Comparison of ENCODE assay signal across 1 cellular context in the genomic region with DNA sequence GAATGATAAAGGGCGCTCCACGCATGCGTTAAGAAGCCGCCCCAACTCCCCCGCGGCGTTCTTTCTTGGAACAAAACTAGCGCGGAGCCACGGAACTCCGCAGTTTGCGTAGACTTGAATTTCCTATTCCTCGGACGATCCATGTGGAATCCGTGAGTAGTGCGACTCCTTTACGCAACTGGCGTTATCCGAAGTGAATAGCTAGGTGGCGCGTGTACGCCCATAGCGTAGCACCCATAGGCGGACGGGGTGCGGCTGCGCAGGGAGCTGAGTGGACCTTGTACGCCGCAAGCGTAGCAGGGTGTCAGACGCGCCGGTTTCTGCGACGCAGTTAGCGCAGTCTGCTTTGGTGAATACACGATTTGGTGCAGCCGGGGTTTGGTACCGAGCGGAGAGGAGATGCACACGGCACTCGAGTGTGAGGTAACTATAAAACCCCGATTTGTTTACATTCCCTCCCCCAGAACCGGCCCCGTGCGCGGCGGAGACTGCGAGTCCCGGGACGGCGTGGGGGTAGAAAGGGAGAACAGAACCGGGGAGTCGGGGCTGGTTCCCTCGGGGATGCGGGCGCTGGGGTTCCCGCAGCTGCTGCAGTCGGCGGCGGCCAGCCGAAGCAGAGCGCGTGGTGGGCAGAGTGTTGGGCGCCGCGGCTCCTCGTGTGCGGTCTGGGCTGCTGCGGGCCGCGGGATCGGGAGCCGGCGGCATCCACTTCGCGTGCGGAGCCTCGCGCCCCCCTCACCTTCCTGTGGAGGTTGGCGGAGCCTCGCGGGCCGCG.
A peak's percentile ranks its signal among the peaks of the same experiment; 100 is the strongest.
TF ChIP-seq lines count a peak whose summit lies in the region.

Gene SLC39A10 (plus strand): TSS at position 368 of the 775 bp plus-strand sequence. CDS start 22,817 bp downstream, outside the sequence.

TF ChIP-seq in K562, 482 proteins besides CTCF, POLR2A, EP300 and RAD21 (continued from another document and continues in another):
- TF ChIP-seq MTA3 (IDR thresholded peaks at IDR 0.05; ENCODE audit: borderline replicate concordance) = peak; percentile 27; the same call in 1 of the 2 replicates
- TF ChIP-seq BRD4 (IDR thresholded peaks at IDR 0.05) = peak; percentile 59
- TF ChIP-seq, protein P1, sequence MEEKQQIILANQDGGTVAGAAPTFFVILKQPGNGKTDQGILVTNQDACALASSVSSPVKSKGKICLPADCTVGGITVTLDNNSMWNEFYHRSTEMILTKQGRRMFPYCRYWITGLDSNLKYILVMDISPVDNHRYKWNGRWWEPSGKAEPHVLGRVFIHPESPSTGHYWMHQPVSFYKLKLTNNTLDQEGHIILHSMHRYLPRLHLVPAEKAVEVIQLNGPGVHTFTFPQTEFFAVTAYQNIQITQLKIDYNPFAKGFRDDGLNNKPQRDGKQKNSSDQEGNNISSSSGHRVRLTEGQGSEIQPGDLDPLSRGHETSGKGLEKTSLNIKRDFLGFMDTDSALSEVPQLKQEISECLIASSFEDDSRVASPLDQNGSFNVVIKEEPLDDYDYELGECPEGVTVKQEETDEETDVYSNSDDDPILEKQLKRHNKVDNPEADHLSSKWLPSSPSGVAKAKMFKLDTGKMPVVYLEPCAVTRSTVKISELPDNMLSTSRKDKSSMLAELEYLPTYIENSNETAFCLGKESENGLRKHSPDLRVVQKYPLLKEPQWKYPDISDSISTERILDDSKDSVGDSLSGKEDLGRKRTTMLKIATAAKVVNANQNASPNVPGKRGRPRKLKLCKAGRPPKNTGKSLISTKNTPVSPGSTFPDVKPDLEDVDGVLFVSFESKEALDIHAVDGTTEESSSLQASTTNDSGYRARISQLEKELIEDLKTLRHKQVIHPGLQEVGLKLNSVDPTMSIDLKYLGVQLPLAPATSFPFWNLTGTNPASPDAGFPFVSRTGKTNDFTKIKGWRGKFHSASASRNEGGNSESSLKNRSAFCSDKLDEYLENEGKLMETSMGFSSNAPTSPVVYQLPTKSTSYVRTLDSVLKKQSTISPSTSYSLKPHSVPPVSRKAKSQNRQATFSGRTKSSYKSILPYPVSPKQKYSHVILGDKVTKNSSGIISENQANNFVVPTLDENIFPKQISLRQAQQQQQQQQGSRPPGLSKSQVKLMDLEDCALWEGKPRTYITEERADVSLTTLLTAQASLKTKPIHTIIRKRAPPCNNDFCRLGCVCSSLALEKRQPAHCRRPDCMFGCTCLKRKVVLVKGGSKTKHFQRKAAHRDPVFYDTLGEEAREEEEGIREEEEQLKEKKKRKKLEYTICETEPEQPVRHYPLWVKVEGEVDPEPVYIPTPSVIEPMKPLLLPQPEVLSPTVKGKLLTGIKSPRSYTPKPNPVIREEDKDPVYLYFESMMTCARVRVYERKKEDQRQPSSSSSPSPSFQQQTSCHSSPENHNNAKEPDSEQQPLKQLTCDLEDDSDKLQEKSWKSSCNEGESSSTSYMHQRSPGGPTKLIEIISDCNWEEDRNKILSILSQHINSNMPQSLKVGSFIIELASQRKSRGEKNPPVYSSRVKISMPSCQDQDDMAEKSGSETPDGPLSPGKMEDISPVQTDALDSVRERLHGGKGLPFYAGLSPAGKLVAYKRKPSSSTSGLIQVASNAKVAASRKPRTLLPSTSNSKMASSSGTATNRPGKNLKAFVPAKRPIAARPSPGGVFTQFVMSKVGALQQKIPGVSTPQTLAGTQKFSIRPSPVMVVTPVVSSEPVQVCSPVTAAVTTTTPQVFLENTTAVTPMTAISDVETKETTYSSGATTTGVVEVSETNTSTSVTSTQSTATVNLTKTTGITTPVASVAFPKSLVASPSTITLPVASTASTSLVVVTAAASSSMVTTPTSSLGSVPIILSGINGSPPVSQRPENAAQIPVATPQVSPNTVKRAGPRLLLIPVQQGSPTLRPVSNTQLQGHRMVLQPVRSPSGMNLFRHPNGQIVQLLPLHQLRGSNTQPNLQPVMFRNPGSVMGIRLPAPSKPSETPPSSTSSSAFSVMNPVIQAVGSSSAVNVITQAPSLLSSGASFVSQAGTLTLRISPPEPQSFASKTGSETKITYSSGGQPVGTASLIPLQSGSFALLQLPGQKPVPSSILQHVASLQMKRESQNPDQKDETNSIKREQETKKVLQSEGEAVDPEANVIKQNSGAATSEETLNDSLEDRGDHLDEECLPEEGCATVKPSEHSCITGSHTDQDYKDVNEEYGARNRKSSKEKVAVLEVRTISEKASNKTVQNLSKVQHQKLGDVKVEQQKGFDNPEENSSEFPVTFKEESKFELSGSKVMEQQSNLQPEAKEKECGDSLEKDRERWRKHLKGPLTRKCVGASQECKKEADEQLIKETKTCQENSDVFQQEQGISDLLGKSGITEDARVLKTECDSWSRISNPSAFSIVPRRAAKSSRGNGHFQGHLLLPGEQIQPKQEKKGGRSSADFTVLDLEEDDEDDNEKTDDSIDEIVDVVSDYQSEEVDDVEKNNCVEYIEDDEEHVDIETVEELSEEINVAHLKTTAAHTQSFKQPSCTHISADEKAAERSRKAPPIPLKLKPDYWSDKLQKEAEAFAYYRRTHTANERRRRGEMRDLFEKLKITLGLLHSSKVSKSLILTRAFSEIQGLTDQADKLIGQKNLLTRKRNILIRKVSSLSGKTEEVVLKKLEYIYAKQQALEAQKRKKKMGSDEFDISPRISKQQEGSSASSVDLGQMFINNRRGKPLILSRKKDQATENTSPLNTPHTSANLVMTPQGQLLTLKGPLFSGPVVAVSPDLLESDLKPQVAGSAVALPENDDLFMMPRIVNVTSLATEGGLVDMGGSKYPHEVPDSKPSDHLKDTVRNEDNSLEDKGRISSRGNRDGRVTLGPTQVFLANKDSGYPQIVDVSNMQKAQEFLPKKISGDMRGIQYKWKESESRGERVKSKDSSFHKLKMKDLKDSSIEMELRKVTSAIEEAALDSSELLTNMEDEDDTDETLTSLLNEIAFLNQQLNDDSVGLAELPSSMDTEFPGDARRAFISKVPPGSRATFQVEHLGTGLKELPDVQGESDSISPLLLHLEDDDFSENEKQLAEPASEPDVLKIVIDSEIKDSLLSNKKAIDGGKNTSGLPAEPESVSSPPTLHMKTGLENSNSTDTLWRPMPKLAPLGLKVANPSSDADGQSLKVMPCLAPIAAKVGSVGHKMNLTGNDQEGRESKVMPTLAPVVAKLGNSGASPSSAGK (IDR thresholded peaks at IDR 0.05) = peak; percentile 19; the same call in 1 of the 2 replicates
- TF ChIP-seq, protein P2, sequence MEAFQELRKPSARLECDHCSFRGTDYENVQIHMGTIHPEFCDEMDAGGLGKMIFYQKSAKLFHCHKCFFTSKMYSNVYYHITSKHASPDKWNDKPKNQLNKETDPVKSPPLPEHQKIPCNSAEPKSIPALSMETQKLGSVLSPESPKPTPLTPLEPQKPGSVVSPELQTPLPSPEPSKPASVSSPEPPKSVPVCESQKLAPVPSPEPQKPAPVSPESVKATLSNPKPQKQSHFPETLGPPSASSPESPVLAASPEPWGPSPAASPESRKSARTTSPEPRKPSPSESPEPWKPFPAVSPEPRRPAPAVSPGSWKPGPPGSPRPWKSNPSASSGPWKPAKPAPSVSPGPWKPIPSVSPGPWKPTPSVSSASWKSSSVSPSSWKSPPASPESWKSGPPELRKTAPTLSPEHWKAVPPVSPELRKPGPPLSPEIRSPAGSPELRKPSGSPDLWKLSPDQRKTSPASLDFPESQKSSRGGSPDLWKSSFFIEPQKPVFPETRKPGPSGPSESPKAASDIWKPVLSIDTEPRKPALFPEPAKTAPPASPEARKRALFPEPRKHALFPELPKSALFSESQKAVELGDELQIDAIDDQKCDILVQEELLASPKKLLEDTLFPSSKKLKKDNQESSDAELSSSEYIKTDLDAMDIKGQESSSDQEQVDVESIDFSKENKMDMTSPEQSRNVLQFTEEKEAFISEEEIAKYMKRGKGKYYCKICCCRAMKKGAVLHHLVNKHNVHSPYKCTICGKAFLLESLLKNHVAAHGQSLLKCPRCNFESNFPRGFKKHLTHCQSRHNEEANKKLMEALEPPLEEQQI (IDR thresholded peaks at IDR 0.05) = peak; percentile 86; the same call in 1 of the 2 replicates
- peak; percentile 75 for TF ChIP-seq EP400 (IDR thresholded peaks at IDR 0.05)
- TF ChIP-seq ERF (CRISPR knock-in tag; IDR thresholded peaks at IDR 0.05) = peak; percentile 90
- TF ChIP-seq PCBP1 (IDR thresholded peaks at IDR 0.05; ENCODE audit: low read depth, low read length, poor library complexity, severe bottlenecking) = peak; percentile 87
- TF ChIP-seq ZNF24 (IDR thresholded peaks at IDR 0.05) = peak; percentile 100
- peak; percentile 53 for TF ChIP-seq TAF9B (IDR thresholded peaks at IDR 0.05; ENCODE audit: partially characterized antibody)
- TF ChIP-seq HMG20B (CRISPR knock-in tag; IDR thresholded peaks at IDR 0.05) = no peak
- no peak for TF ChIP-seq NEUROD1 (IDR thresholded peaks at IDR 0.05; ENCODE audit: borderline replicate concordance, low read depth, low read length, partially characterized antibody)
- TF ChIP-seq, protein P3, sequence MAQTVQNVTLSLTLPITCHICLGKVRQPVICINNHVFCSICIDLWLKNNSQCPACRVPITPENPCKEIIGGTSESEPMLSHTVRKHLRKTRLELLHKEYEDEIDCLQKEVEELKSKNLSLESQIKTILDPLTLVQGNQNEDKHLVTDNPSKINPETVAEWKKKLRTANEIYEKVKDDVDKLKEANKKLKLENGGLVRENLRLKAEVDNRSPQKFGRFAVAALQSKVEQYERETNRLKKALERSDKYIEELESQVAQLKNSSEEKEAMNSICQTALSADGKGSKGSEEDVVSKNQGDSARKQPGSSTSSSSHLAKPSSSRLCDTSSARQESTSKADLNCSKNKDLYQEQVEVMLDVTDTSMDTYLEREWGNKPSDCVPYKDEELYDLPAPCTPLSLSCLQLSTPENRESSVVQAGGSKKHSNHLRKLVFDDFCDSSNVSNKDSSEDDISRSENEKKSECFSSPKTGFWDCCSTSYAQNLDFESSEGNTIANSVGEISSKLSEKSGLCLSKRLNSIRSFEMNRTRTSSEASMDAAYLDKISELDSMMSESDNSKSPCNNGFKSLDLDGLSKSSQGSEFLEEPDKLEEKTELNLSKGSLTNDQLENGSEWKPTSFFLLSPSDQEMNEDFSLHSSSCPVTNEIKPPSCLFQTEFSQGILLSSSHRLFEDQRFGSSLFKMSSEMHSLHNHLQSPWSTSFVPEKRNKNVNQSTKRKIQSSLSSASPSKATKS (CRISPR knock-in tag; IDR thresholded peaks at IDR 0.05) = no peak
- TF ChIP-seq RFX1 (IDR thresholded peaks at IDR 0.05) = peak; percentile 52
- TF ChIP-seq, protein P4, sequence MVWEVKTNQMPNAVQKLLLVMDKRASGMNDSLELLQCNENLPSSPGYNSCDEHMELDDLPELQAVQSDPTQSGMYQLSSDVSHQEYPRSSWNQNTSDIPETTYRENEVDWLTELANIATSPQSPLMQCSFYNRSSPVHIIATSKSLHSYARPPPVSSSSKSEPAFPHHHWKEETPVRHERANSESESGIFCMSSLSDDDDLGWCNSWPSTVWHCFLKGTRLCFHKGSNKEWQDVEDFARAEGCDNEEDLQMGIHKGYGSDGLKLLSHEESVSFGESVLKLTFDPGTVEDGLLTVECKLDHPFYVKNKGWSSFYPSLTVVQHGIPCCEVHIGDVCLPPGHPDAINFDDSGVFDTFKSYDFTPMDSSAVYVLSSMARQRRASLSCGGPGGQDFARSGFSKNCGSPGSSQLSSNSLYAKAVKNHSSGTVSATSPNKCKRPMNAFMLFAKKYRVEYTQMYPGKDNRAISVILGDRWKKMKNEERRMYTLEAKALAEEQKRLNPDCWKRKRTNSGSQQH (CRISPR knock-in tag; IDR thresholded peaks at IDR 0.05) = 0 out of 2 replicates have a peak, but pooled peaks have one; percentile 13
- no peak for TF ChIP-seq STAT5B (CRISPR knock-in tag; IDR thresholded peaks at IDR 0.05)
- peak; percentile 75 for TF ChIP-seq MYBL2 (IDR thresholded peaks at IDR 0.05; ENCODE audit: low read depth)
- TF ChIP-seq MYBL2 (CRISPR knock-in tag; IDR thresholded peaks at IDR 0.05; ENCODE audit: borderline replicate concordance) = no peak
- TF ChIP-seq RBM25 (IDR thresholded peaks at IDR 0.05; ENCODE audit: low read depth, low read length, severe bottlenecking) = peak; percentile 25
- TF ChIP-seq PHF8 (IDR thresholded peaks at IDR 0.05; ENCODE audit: borderline replicate concordance, low read length) = peak; percentile 59; the same call in 1 of the 2 replicates
- peak; percentile 100; the same call in 1 of the 2 replicates for TF ChIP-seq TAF15 (IDR thresholded peaks at IDR 0.05; ENCODE audit: low read depth, low read length)
- no peak for TF ChIP-seq ILK (tag; IDR thresholded peaks at IDR 0.05; ENCODE audit: borderline replicate concordance, low read depth)
- TF ChIP-seq HDAC3 (IDR thresholded peaks at IDR 0.05; ENCODE audit: borderline replicate concordance, partially characterized antibody) = peak; percentile 100
- TF ChIP-seq MCM2 (IDR thresholded peaks at IDR 0.05; ENCODE audit: low read depth) = no peak
- no peak for TF ChIP-seq ZNF384 (IDR thresholded peaks at IDR 0.05; ENCODE audit: low read depth, low read length)
- no peak for TF ChIP-seq THRAP3 (IDR thresholded peaks at IDR 0.05; ENCODE audit: borderline replicate concordance)
- peak; percentile 72 for TF ChIP-seq MYC (IDR thresholded peaks at IDR 0.05; ENCODE audit: low read depth, low read length)
- no peak for TF ChIP-seq MYC (CRISPR knock-in tag; IDR thresholded peaks at IDR 0.05; ENCODE audit: borderline replicate concordance, low read depth)
- peak; percentile 57 to 83 for TF ChIP-seq MAZ (CRISPR knock-in tag; conservative IDR thresholded peaks at IDR 0.05 in 1 of 2, IDR thresholded peaks at IDR 0.05 in 1 of 2)
- no peak for TF ChIP-seq HOMEZ (CRISPR knock-in tag; IDR thresholded peaks at IDR 0.05)
- TF ChIP-seq HNRNPH1 (optimal IDR thresholded peaks at IDR 0.05; ENCODE audit: low read depth, low read length) = peak; percentile 100
- no peak for TF ChIP-seq KAT2B (IDR thresholded peaks at IDR 0.05; ENCODE audit: low read depth, low read length)
- peak; percentile 76 for TF ChIP-seq VEZF1 (CRISPR knock-in tag; IDR thresholded peaks at IDR 0.05)
